Comparison of ENCODE assay signal across 11 cellular contexts in the genomic region with DNA sequence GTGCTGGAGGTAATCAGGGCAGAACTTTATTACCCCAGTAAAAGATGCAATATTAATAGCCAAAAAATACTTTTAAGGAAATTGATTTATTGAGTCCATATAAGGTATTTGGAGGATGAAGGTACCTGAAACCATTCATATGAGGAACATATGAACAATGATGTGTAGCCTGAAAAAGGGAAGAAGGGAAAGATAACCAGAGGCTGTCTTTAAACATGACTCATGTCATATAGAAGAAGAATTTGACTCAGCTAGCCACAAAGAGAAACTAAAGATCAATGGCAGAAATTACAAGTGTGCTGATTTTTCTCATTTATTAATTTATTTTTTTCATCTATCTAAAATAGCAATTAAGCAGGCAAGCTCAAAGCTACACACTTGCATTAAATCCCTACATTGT.
DNase-seq lines count a peak whose midpoint lies in the region; ATAC-seq and TF ChIP-seq lines count a peak whose summit lies in the region.
"Had no signal": no experiment of that assay in that cellular context is flagged by ENCODE, and none has a peak within 500 bp of the region (broad histone marks: within the 10 kb centered on the region; RNA-seq: fewer than 3 reads in every experiment).

No MANE protein-coding gene starts in this region.

- no peak overlapping the region for H3K27ac ChIP-seq in Peyer's patch

- H3K27me3 ChIP-seq in Peyer's patch, result no peaks in the 10 kb centered on the region

- no peak overlapping the region for H3K4me3 ChIP-seq in Peyer's patch

- no peak for DNase-seq in activated naive CD4-positive, alpha-beta T cell treated with anti-CD3 and anti-CD28 coated beads, Interleukin-2, amount 50 U/mL, for 72 hours (ENCODE audit: low spot score in 2 of 2)
- DNase-seq in activated naive CD4-positive, alpha-beta T cell treated with anti-CD3 and anti-CD28 coated beads for 36 hours, result no peak
- no peak for DNase-seq in stimulated activated naive CD8-positive, alpha-beta T cell treated with anti-CD3 and anti-CD28 coated beads, Interleukin-15, Interleukin-2, amounts not matched to agents 100 U/mL and 50 U/mL, for 24 hours
- no peak for DNase-seq in NCI-H2029 (lab: John Stamatoyannopoulos, UW)
- DNase-seq in Peyer's patch, result no peak
- no peak for DNase-seq in OCI-M2 (lab: John Stamatoyannopoulos, UW; ENCODE audit: unreplicated experiment)
- DNase-seq: activated naive CD8-positive, alpha-beta T cell treated with anti-CD3 and anti-CD28 coated beads, Interleukin-2, amount 10 ng/mL, durations not matched to agents 7 days and 5 days; left ventricle myocardium superior; NCI-H1694 treated with DMSO at 0.1 percent for 48 hours had no signal

- no peaks in the 10 kb centered on the region for H3K9me3 ChIP-seq in Peyer's patch

- no peak overlapping the region for H3K4me3 Mint-ChIP-seq in activated naive CD4-positive, alpha-beta T cell treated with anti-CD3 and anti-CD28 coated beads for 36 hours
- H3K4me3 Mint-ChIP-seq: activated naive CD8-positive, alpha-beta T cell treated with anti-CD3 and anti-CD28 coated beads, Interleukin-2, amount 10 ng/mL, durations not matched to agents 7 days and 5 days had no signal

- no peaks in the 10 kb centered on the region for H3K36me3 Mint-ChIP-seq in activated naive CD4-positive, alpha-beta T cell treated with anti-CD3 and anti-CD28 coated beads, Interleukin-2, amount 50 U/mL, for 72 hours
- H3K36me3 Mint-ChIP-seq in activated naive CD4-positive, alpha-beta T cell treated with anti-CD3 and anti-CD28 coated beads for 36 hours (ENCODE audit: low read depth), result no peaks in the 10 kb centered on the region

- no peak overlapping the region for H3K27ac Mint-ChIP-seq in activated naive CD4-positive, alpha-beta T cell treated with anti-CD3 and anti-CD28 coated beads, Interleukin-2, amount 50 U/mL, for 72 hours
- H3K27ac Mint-ChIP-seq in activated naive CD4-positive, alpha-beta T cell treated with anti-CD3 and anti-CD28 coated beads for 36 hours, result no peak overlapping the region
- H3K27ac Mint-ChIP-seq: activated naive CD8-positive, alpha-beta T cell treated with anti-CD3 and anti-CD28 coated beads, Interleukin-2, amount 10 ng/mL, durations not matched to agents 7 days and 5 days had no signal

- TF ChIP-seq CTCF in Peyer's patch (IDR thresholded peaks at IDR 0.05), result no peak

- peaks cover 9% of the 10 kb centered on the region for H3K4me1 Mint-ChIP-seq in activated naive CD4-positive, alpha-beta T cell treated with anti-CD3 and anti-CD28 coated beads for 36 hours (ENCODE audit: low read depth)

- intact Hi-C loops in activated naive CD4-positive, alpha-beta T cell treated with anti-CD3 and anti-CD28 coated beads for 36 hours (cut with micrococcal nuclease), result loop anchor here (1.0 to 5.0 kb wide), 6 partner anchors 85 to 438 kb away; partner anchors contain the start of gene DUSP10

- peaks cover 11% of the 10 kb centered on the region for H3K27me3 Mint-ChIP-seq in activated naive CD4-positive, alpha-beta T cell treated with anti-CD3 and anti-CD28 coated beads for 36 hours (ENCODE audit: low read depth)
- H3K27me3 Mint-ChIP-seq: activated naive CD8-positive, alpha-beta T cell treated with anti-CD3 and anti-CD28 coated beads, Interleukin-2, amount 10 ng/mL, durations not matched to agents 7 days and 5 days had no signal

- TF ChIP-seq POLR2A in Peyer's patch (IDR thresholded peaks at IDR 0.05), result no peak

- no peaks in the 10 kb centered on the region for H3K9me3 Mint-ChIP-seq in activated naive CD4-positive, alpha-beta T cell treated with anti-CD3 and anti-CD28 coated beads, Interleukin-2, amount 50 U/mL, for 72 hours
- H3K9me3 Mint-ChIP-seq in activated naive CD4-positive, alpha-beta T cell treated with anti-CD3 and anti-CD28 coated beads for 36 hours, result no peaks in the 10 kb centered on the region
- H3K9me3 Mint-ChIP-seq: activated naive CD8-positive, alpha-beta T cell treated with anti-CD3 and anti-CD28 coated beads, Interleukin-2, amount 10 ng/mL, durations not matched to agents 7 days and 5 days had no signal

- no peaks in the 10 kb centered on the region for H3K36me3 ChIP-seq in Peyer's patch

- CTCF ChIA-PET in activated naive CD4-positive, alpha-beta T cell treated with anti-CD3 and anti-CD28 coated beads for 36 hours (lab: Charles Lee), result interaction anchor here (0.8 to 1.0 kb wide), 2 partner anchors 136 to 577 kb away, joined by 3 to 4 read pairs; partner anchors contain the start of gene DUSP10

- no peaks in the 10 kb centered on the region for H3K4me1 ChIP-seq in Peyer's patch

- peak; percentile 88 to 95 for ATAC-seq in activated naive CD4-positive, alpha-beta T cell treated with anti-CD3 and anti-CD28 coated beads, Interleukin-2, amount 50 U/mL, for 72 hours
- ATAC-seq in HG02623 (IDR thresholded peaks at IDR 0.05; ENCODE audit: unreplicated experiment), result peak; percentile 83
- peak; percentile 66 for ATAC-seq in HG03575 (IDR thresholded peaks at IDR 0.05; ENCODE audit: extremely low read depth, insufficient number of reproducible peaks, low FRiP score, unreplicated experiment)
- peak; percentile 91 for ATAC-seq in stimulated activated naive CD8-positive, alpha-beta T cell treated with anti-CD3 and anti-CD28 coated beads, Interleukin-15, Interleukin-2, amounts not matched to agents 100 U/mL and 50 U/mL, for 24 hours
- ATAC-seq: left ventricle myocardium superior had no signal
